21 cellular contexts compared by ENCODE assay signal in the genomic region with DNA sequence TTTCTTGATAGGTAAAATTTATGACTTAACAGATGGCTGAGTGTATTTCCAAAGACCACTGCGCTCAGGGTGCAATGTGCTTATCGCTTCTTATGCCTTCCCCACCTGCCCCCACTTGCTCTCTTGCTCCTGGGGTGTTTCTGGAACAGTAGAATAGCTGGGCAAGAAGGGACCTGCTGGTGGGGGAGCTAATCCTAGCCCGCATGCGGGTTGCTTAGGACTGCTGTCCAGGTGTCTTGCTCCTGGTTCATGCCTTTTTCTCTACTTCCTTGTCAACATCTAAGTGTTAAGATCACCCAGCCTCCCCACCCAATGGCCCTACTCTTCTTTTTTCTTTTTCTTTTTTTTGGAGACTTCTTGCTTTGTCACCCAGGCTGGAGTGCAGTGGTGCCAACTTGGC.
DNase-seq lines count a peak whose midpoint lies in the region; ATAC-seq, FAIRE-seq and TF ChIP-seq lines count a peak whose summit lies in the region.
"Had no signal": no experiment of that assay in that cellular context is flagged by ENCODE, and none has a peak within 500 bp of the region (broad histone marks: within the 10 kb centered on the region; RNA-seq: fewer than 3 reads in every experiment).

No MANE protein-coding gene starts in this region.

- CTCF ChIA-PET in K562 (lab: Yijun Ruan, JAX; ENCODE audit: low intra/inter-chr PET ratio), result no interaction called here

- TF ChIP-seq CTCF in K562 (IDR thresholded peaks at IDR 0.05 in 2 of 3, conservative IDR thresholded peaks at IDR 0.05 in 1 of 3; ENCODE audit: insufficient read depth in 2 of 3, low read depth in 1 of 3, low read length in 3 of 3) (no peak), neural crest cell (conservative IDR thresholded peaks at IDR 0.05) (no peak), osteoblast (IDR thresholded peaks at IDR 0.05; ENCODE audit: extremely low read depth, low read depth, low read length) (no peak)

- H3K79me2 ChIP-seq in K562 (ENCODE audit: control insufficient read depth, insufficient read depth, low read length) (peaks cover 15% of the 10 kb centered on the region), osteoblast (ENCODE audit: insufficient read depth, low read length) (no peaks in the 10 kb centered on the region)

- H3K4me2 ChIP-seq in K562 (ENCODE audit: insufficient read depth, low read length), result no peak overlapping the region
- H3K4me2 ChIP-seq in osteoblast (ENCODE audit: insufficient read depth, low read length), result no peak overlapping the region
- H3K4me2 ChIP-seq: BLaER1, GM23338 had no signal

- H3K36me3 Mint-ChIP-seq in neural crest cell (ENCODE audit: low read depth), result peaks cover 51% of the 10 kb centered on the region

- no peak overlapping the region for H3K27ac Mint-ChIP-seq in neural crest cell (ENCODE audit: unreplicated experiment)
- H3K27ac Mint-ChIP-seq: CD14-positive monocyte, GM23338, HFFc6, IgD-negative memory B cell had no signal

- H3K4me3 Mint-ChIP-seq in neural crest cell, result peak overlapping the region; percentile 28
- H3K4me3 Mint-ChIP-seq: CD14-positive monocyte, GM23338, HFFc6 had no signal

- H2AFZ ChIP-seq in K562 (ENCODE audit: low read depth, low read length), result no peak overlapping the region
- H2AFZ ChIP-seq in osteoblast (ENCODE audit: low read length), result no peak overlapping the region
- H2AFZ ChIP-seq: GM23338 had no signal

- TF ChIP-seq EP300 in K562 (IDR thresholded peaks at IDR 0.05; ENCODE audit: low read length), result no peak

- H3K9me3 ChIP-seq in K562 (replicated peaks; ENCODE audit: control insufficient read depth, insufficient read depth, low read depth, low read length) (peaks cover 18% of the 10 kb centered on the region), osteoblast (ENCODE audit: low read depth, low read length) (no peaks in the 10 kb centered on the region)

- ATAC-seq in K562 (no peak), GM18868 (IDR thresholded peaks at IDR 0.05; ENCODE audit: unreplicated experiment) (no peak)
- ATAC-seq: GM23338, HCT116, HepG2 had no signal

- TF ChIP-seq POLR2A in K562 (conservative IDR thresholded peaks at IDR 0.05), result no peak

- POLR2A ChIA-PET in K562 (lab: Yijun Ruan, JAX), result no interaction called here

- DNase-seq in NCI-H2171 treated with DMSO at 0.1 percent for 48 hours (lab: John Stamatoyannopoulos, UW) (peak; percentile 60), NCI-H2171 (lab: John Stamatoyannopoulos, UW) (no peak), K562 (ENCODE audit: extremely low read depth in 1 of 4, low spot score in 3 of 4) (no peak), neural crest cell (ENCODE audit: low read depth, low spot score) (no peak), osteoblast (ENCODE audit: insufficient read length, low spot score, missing footprints) (no peak)
- DNase-seq in stimulated activated CD4-positive, alpha-beta T cell treated with anti-CD3 and anti-CD28 coated beads, Interleukin-15, amount 100 ng/mL, for 24 hours, result no peak
- DNase-seq: 8988T; Calu3; CD4-positive, alpha-beta memory T cell; GDM1; H7; HFFc6 had no signal

- H3K9ac ChIP-seq in K562 (ENCODE audit: insufficient read depth in 1 of 2, low read depth in 2 of 2, low read length in 2 of 2), result no peak overlapping the region
- H3K9ac ChIP-seq: BLaER1 had no signal

- intact Hi-C loops in K562 (cut with micrococcal nuclease), result no loop called here

- no peaks in the 10 kb centered on the region for H3K27me3 Mint-ChIP-seq in neural crest cell (ENCODE audit: low read depth)
- H3K27me3 Mint-ChIP-seq: CD4-positive, alpha-beta memory T cell; IgD-negative memory B cell had no signal

- H3K36me3 ChIP-seq in K562 (ENCODE audit: control insufficient read depth, insufficient read depth, low read length) (peaks cover 3% of the 10 kb centered on the region; the same call in 1 of the 3 replicates), osteoblast (ENCODE audit: insufficient read depth, low read length) (no peaks in the 10 kb centered on the region)

- peaks cover 35% of the 10 kb centered on the region for H3K4me1 Mint-ChIP-seq in neural crest cell
- H3K4me1 Mint-ChIP-seq: CD14-positive monocyte had no signal

- no peaks in the 10 kb centered on the region for H3K27me3 ChIP-seq in K562 (ENCODE audit: control insufficient read depth in 2 of 2, insufficient read depth in 2 of 2, low read length in 2 of 2)
- no peaks in the 10 kb centered on the region for H3K27me3 ChIP-seq in osteoblast (ENCODE audit: insufficient read depth, low read length)
- H3K27me3 ChIP-seq: BLaER1 had no signal

- H3K27ac ChIP-seq in K562 (ENCODE audit: extremely low read depth, low read depth, low read length) (no peak overlapping the region), osteoblast (ENCODE audit: low read depth, low read length) (no peak overlapping the region)
- H3K27ac ChIP-seq: BLaER1 had no signal

- FAIRE-seq in K562 (lab: Jason Lieb, UNC), result no peak
- FAIRE-seq: GM12892, GM18507, HepG2 had no signal

- no peaks in the 10 kb centered on the region for H3K9me1 ChIP-seq in K562 (ENCODE audit: control insufficient read depth, insufficient read depth, low read length)

- in situ Hi-C loops in K562 (cut with MboI), result no loop called here

- no peak for TF ChIP-seq RAD21 in K562 (CRISPR knock-in tag; conservative IDR thresholded peaks at IDR 0.05 in 1 of 2, IDR thresholded peaks at IDR 0.05 in 1 of 2)

- no peak overlapping the region for H3K4me3 ChIP-seq in K562
- no peak overlapping the region for H3K4me3 ChIP-seq in osteoblast (ENCODE audit: insufficient read depth, low read length)
- H3K4me3 ChIP-seq: BLaER1, GM23338 had no signal

- H4K20me1 ChIP-seq in K562 (replicated peaks; ENCODE audit: control insufficient read depth, insufficient read depth, low read length) (no peaks in the 10 kb centered on the region), osteoblast (ENCODE audit: insufficient read depth, low read length) (no peaks in the 10 kb centered on the region)

- peaks cover 4 to 11% of the 10 kb centered on the region in 2 experiments for H3K4me1 ChIP-seq in K562 (replicated peaks in 1 of 2; ENCODE audit: control insufficient read depth in 2 of 2, insufficient read depth in 2 of 2, low read length in 2 of 2)
- no peaks in the 10 kb centered on the region for H3K4me1 ChIP-seq in osteoblast (ENCODE audit: insufficient read depth, low read length)
- H3K4me1 ChIP-seq: BLaER1 had no signal

- no TSS peak for BruUV-seq in K562 (replicated peaks; lab: Mats Ljungman, UMichigan)

- 71% methylated on average over 4 of the region's 4 CpGs for WGBS in K562 (ENCODE audit: insufficient coverage, low coverage, missing lambda C conversion rate)

- H3K9me3 Mint-ChIP-seq in neural crest cell, result peaks cover 12% of the 10 kb centered on the region

TF ChIP-seq in K562, 482 proteins besides CTCF, POLR2A, EP300 and RAD21:
- peak; percentile 32 for TF ChIP-seq MEIS2 (IDR thresholded peaks at IDR 0.05; ENCODE audit: partially characterized antibody)
- no peak for TF ChIP-seq SMARCC2 (IDR thresholded peaks at IDR 0.05; ENCODE audit: low read depth)
- TF ChIP-seq CBFA2T3 (IDR thresholded peaks at IDR 0.05), result peak; percentile 35
